Comparison of ENCODE assay signal across 1 cellular context in the genomic region with DNA sequence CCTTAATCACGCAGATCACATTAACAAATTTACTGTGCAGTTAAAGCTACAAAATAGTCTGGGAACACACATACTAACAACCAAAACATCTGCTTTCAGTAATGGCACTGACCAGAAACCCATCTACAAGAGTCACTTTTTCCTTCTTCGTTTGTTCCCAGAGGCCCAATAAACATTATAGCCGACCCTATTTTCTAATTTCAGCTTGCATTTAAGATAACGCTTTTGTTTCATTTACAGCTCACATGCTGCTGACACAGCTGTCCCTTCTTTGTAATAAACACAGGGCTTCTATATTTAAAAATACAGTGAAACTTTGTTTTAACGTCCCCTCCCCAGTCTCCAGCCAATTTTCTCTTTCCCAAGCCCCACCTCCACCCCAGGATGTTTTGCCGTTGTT.
TF ChIP-seq lines count a peak whose summit lies in the region.

No MANE protein-coding gene starts in this region.

TF ChIP-seq in K562, 482 proteins besides CTCF, POLR2A, EP300 and RAD21:
- TF ChIP-seq SMARCC2 (IDR thresholded peaks at IDR 0.05; ENCODE audit: low read depth) = no peak
- TF ChIP-seq MTA2 (IDR thresholded peaks at IDR 0.05; ENCODE audit: low read depth) = no peak
- TF ChIP-seq ZNF316 (IDR thresholded peaks at IDR 0.05) = 0 out of 2 replicates have a peak, but pooled peaks have one; percentile 5
- no peak for TF ChIP-seq TBP (optimal IDR thresholded peaks at IDR 0.05; ENCODE audit: low read depth, low read length)
TF ChIP-seq in K562: peak in this region for 1.
